In genomic region chr4:173168396-173169177, GRCh38 we compare ENCODE assay signal across 8 cellular contexts. TPM values are rescaled to one million over a fixed set of nuclear protein-coding genes. Genes with fewer than 3 reads are reported as not detected.
A peak's percentile ranks its signal among the peaks of the same experiment; 100 is the strongest.
DNase-seq lines count a peak whose midpoint lies in the region; TF ChIP-seq lines count a peak whose summit lies in the region.

A gene with protein sequence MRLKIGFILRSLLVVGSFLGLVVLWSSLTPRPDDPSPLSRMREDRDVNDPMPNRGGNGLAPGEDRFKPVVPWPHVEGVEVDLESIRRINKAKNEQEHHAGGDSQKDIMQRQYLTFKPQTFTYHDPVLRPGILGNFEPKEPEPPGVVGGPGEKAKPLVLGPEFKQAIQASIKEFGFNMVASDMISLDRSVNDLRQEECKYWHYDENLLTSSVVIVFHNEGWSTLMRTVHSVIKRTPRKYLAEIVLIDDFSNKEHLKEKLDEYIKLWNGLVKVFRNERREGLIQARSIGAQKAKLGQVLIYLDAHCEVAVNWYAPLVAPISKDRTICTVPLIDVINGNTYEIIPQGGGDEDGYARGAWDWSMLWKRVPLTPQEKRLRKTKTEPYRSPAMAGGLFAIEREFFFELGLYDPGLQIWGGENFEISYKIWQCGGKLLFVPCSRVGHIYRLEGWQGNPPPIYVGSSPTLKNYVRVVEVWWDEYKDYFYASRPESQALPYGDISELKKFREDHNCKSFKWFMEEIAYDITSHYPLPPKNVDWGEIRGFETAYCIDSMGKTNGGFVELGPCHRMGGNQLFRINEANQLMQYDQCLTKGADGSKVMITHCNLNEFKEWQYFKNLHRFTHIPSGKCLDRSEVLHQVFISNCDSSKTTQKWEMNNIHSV (plus strand): TSS chr4:173168811. CDS start chr4:173168836, 25 bp downstream.

- H3K4ac ChIP-seq in H9 (ENCODE audit: low read depth, low read length): no peak within 1 kb of the TSS; the same call in 1 of the 2 replicates

- H3K79me2 ChIP-seq in H9 (ENCODE audit: insufficient read depth, low read length) (peaks cover 30% of the 10 kb centered on the region), MM.1S (ENCODE audit: low read length) (peaks cover 37% of the 10 kb centered on the region), osteoblast (ENCODE audit: insufficient read depth, low read length) (peaks cover 36% of the 10 kb centered on the region)

- H3K4me3 ChIP-seq in MM.1S (ENCODE audit: low read length) (peak within 1 kb of the TSS; percentile 88), SK-N-MC (peak within 1 kb of the TSS; percentile 99), osteoblast (ENCODE audit: insufficient read depth, low read length) (peak within 1 kb of the TSS; percentile 82), tibial artery (peak within 1 kb of the TSS; percentile 72 to 93)

- peaks cover 40 to 42% of the 10 kb centered on the region in 2 experiments for H3K4me1 Mint-ChIP-seq in H9
- peaks cover 38% of the 10 kb centered on the region for H3K4me1 Mint-ChIP-seq in activated naive CD4-positive, alpha-beta T cell treated with anti-CD3 and anti-CD28 coated beads for 36 hours (ENCODE audit: low read depth)

- in situ Hi-C loops in G401 (cut with HindIII; ENCODE audit: low sequenced_read_pairs): no loop called here

- intact Hi-C loops in activated naive CD4-positive, alpha-beta T cell treated with anti-CD3 and anti-CD28 coated beads for 36 hours (cut with micrococcal nuclease): loop anchor here (1.0 to 5.0 kb wide), 6 partner anchors 9 to 1114 kb away; partner anchors contain the start of genes CEP44, FBXO8, HMGB2 and SAP30
- intact Hi-C loops in tibial artery (cut with DNase I; ENCODE audit: low total_unique reads): loop anchor here (10.0 kb wide), 1 partner anchor 154 kb away; no protein-coding TSS in a partner anchor

- H3K27me3 Mint-ChIP-seq in H9 (ENCODE audit: low read depth): no peaks in the 10 kb centered on the region; the same call in none of the 2 replicates
- H3K27me3 Mint-ChIP-seq in activated naive CD4-positive, alpha-beta T cell treated with anti-CD3 and anti-CD28 coated beads for 36 hours (ENCODE audit: low read depth): no peaks in the 10 kb centered on the region

- no peak within 1 kb of the TSS for H2AK5ac ChIP-seq in H9 (ENCODE audit: insufficient read length, low read length)

- H3K9me3 Mint-ChIP-seq in H9: peaks cover 0 to 4% of the 10 kb centered on the region in 2 experiments; a peak in 3 of 5 replicates
- H3K9me3 Mint-ChIP-seq in activated naive CD4-positive, alpha-beta T cell treated with anti-CD3 and anti-CD28 coated beads for 36 hours: no peaks in the 10 kb centered on the region

- no peak within 1 kb of the TSS for H4K91ac ChIP-seq in H9 (ENCODE audit: insufficient read length, low read depth, low read length)

- peaks cover 4% of the 10 kb centered on the region for H3K79me1 ChIP-seq in H9 (ENCODE audit: insufficient read depth, low read depth, low read length, poor library complexity, severe bottlenecking)

- H3K9me3 ChIP-seq in H9 (ENCODE audit: control insufficient read depth, low read depth, low read length): no peaks in the 10 kb centered on the region
- no peaks in the 10 kb centered on the region for H3K9me3 ChIP-seq in MM.1S (replicated peaks; ENCODE audit: insufficient read depth, low read length)
- H3K9me3 ChIP-seq in SK-N-MC (ENCODE audit: low read depth, low read length): no peaks in the 10 kb centered on the region
- no peaks in the 10 kb centered on the region for H3K9me3 ChIP-seq in osteoblast (ENCODE audit: low read depth, low read length)
- H3K9me3 ChIP-seq in tibial artery: no peaks in the 10 kb centered on the region

- H2AFZ ChIP-seq in H9 (ENCODE audit: low read length): peak within 1 kb of the TSS; percentile 53
- H2AFZ ChIP-seq in MM.1S (ENCODE audit: low read length): peak within 1 kb of the TSS; percentile 94
- H2AFZ ChIP-seq in osteoblast (ENCODE audit: low read length): peak within 1 kb of the TSS; percentile 93

- no peak within 1 kb of the TSS for H2BK12ac ChIP-seq in H9 (ENCODE audit: insufficient read length, low read depth, low read length)

- H3K4me2 ChIP-seq in H9 (ENCODE audit: insufficient read depth, insufficient read length, low read length) (peak within 1 kb of the TSS; percentile 89), MM.1S (ENCODE audit: low read depth, low read length) (peak within 1 kb of the TSS; percentile 94), osteoblast (ENCODE audit: insufficient read depth, low read length) (peak within 1 kb of the TSS; percentile 90)

- peaks cover 15 to 22% (median 18%) of the 10 kb centered on the region in 3 experiments for H3K36me3 Mint-ChIP-seq in H9 (ENCODE audit: insufficient read depth in 1 of 3, low read depth in 3 of 3)
- peaks cover 2% of the 10 kb centered on the region for H3K36me3 Mint-ChIP-seq in activated naive CD4-positive, alpha-beta T cell treated with anti-CD3 and anti-CD28 coated beads for 36 hours (ENCODE audit: low read depth)

- no CpG with 5 or more reads among the region's 64 CpGs for WGBS in H9 (ENCODE audit: extremely low coverage, insufficient read length, low lambda C conversion rate)

- no peaks in the 10 kb centered on the region for H3K27me3 ChIP-seq in H9 (ENCODE audit: insufficient read depth, low read length)
- H3K27me3 ChIP-seq in MM.1S (replicated peaks; ENCODE audit: insufficient read depth, low read length): no peaks in the 10 kb centered on the region
- H3K27me3 ChIP-seq in osteoblast (ENCODE audit: insufficient read depth, low read length): no peaks in the 10 kb centered on the region
- no peaks in the 10 kb centered on the region for H3K27me3 ChIP-seq in tibial artery

- no peaks in the 10 kb centered on the region for H4K20me1 ChIP-seq in H9 (ENCODE audit: control insufficient read depth, insufficient read depth, insufficient read length)
- no peaks in the 10 kb centered on the region for H4K20me1 ChIP-seq in MM.1S (ENCODE audit: insufficient read depth, low read length)
- peaks cover 11% of the 10 kb centered on the region for H4K20me1 ChIP-seq in osteoblast (ENCODE audit: insufficient read depth, low read length)

- H2BK20ac ChIP-seq in H9 (ENCODE audit: low read depth, low read length, poor library complexity, severe bottlenecking): no peak within 1 kb of the TSS

- peak within 1 kb of the TSS; percentile 91 for H3K14ac ChIP-seq in H9 (ENCODE audit: insufficient read depth, low read length)

- peak within 1 kb of the TSS; percentile 79 for H3K18ac ChIP-seq in H9 (ENCODE audit: insufficient read length, low read depth, low read length)

- no peak within 1 kb of the TSS for H3T11ph ChIP-seq in H9 (ENCODE audit: low read length)

- peak within 1 kb of the TSS; percentile 71 for H3K27ac ChIP-seq in H9 (ENCODE audit: insufficient read length, low read depth, low read length)
- peak within 1 kb of the TSS; percentile 64; the same call in 1 of the 2 replicates for H3K27ac ChIP-seq in MM.1S (ENCODE audit: low read length)
- peak within 1 kb of the TSS; percentile 74 for H3K27ac ChIP-seq in SK-N-MC
- H3K27ac ChIP-seq in osteoblast (ENCODE audit: low read depth, low read length): peak within 1 kb of the TSS; percentile 57
- peak within 1 kb of the TSS; percentile 85 to 94 for H3K27ac ChIP-seq in tibial artery

- H2BK15ac ChIP-seq in H9 (ENCODE audit: low read depth, low read length): no peak within 1 kb of the TSS; the same call in 1 of the 2 replicates

- H3K23me2 ChIP-seq in H9 (ENCODE audit: insufficient read length, low read depth, low read length, poor library complexity, severe bottlenecking): peaks cover 12% of the 10 kb centered on the region

- H3K56ac ChIP-seq in H9 (ENCODE audit: insufficient read length, low read depth, low read length): no peak within 1 kb of the TSS

- H3K27ac Mint-ChIP-seq in H9: peak within 1 kb of the TSS; percentile 95 to 98 (median 98)
- peak within 1 kb of the TSS; percentile 83 for H3K27ac Mint-ChIP-seq in activated naive CD4-positive, alpha-beta T cell treated with anti-CD3 and anti-CD28 coated beads for 36 hours

- no peak for TF ChIP-seq CTCF in H9 (conservative IDR thresholded peaks at IDR 0.05)
- TF ChIP-seq CTCF in MM.1S (IDR thresholded peaks at IDR 0.05; ENCODE audit: low read length): no peak
- no peak for TF ChIP-seq CTCF in osteoblast (IDR thresholded peaks at IDR 0.05; ENCODE audit: extremely low read depth, low read depth, low read length)
- TF ChIP-seq CTCF in tibial artery (IDR thresholded peaks at IDR 0.05): no peak

- no peak within 1 kb of the TSS for H4K5ac ChIP-seq in H9 (ENCODE audit: insufficient read length, low read depth, low read length)

- H3K9ac ChIP-seq in H9 (ENCODE audit: extremely low read depth, insufficient read length, low read length) (peak within 1 kb of the TSS; percentile 85), MM.1S (ENCODE audit: low read length) (peak within 1 kb of the TSS; percentile 67), SK-N-MC (ENCODE audit: insufficient read length) (peak within 1 kb of the TSS; percentile 79)

- no peaks in the 10 kb centered on the region for H3K36me3 ChIP-seq in MM.1S (replicated peaks; ENCODE audit: insufficient read depth, low read length)
- no peaks in the 10 kb centered on the region for H3K36me3 ChIP-seq in SK-N-MC (ENCODE audit: insufficient read depth, low read length)
- H3K36me3 ChIP-seq in osteoblast (ENCODE audit: insufficient read depth, low read length): peaks cover 3% of the 10 kb centered on the region
- no peaks in the 10 kb centered on the region for H3K36me3 ChIP-seq in tibial artery

- no peak within 1 kb of the TSS for H3K23ac ChIP-seq in H9 (ENCODE audit: insufficient read length, low read depth, low read length)

- H2BK120ac ChIP-seq in H9 (ENCODE audit: low read depth, low read length, poor library complexity, severe bottlenecking): peak within 1 kb of the TSS; percentile 40

- H4K8ac ChIP-seq in H9 (replicated peaks; ENCODE audit: insufficient read length, low read depth, low read length): no peak within 1 kb of the TSS

- H3K4me3 Mint-ChIP-seq in H9: peak within 1 kb of the TSS; percentile 92 to 94
- H3K4me3 Mint-ChIP-seq in activated naive CD4-positive, alpha-beta T cell treated with anti-CD3 and anti-CD28 coated beads for 36 hours: peak within 1 kb of the TSS; percentile 94

- peaks cover 15% of the 10 kb centered on the region for H3K4me1 ChIP-seq in H9 (ENCODE audit: insufficient read depth, low read length)
- peaks cover 15% of the 10 kb centered on the region for H3K4me1 ChIP-seq in MM.1S (ENCODE audit: low read length)
- peaks cover 18% of the 10 kb centered on the region for H3K4me1 ChIP-seq in osteoblast (ENCODE audit: insufficient read depth, low read length)
- H3K4me1 ChIP-seq in tibial artery: peaks cover 0 to 23% (median 12%) of the 10 kb centered on the region in 4 donors

- H3F3A ChIP-seq in MM.1S (ENCODE audit: insufficient read depth, low read length): 0 out of 2 replicates have a peak, but pooled peaks cover 11% of the 10 kb centered on the region

- DNase-seq in G401 (ENCODE audit: low spot score) (peak; percentile 83), H9 (peak; percentile 88), MM.1S (peak; percentile 58), SK-N-MC (ENCODE audit: low read depth, low spot score) (no peak), glomerular endothelial cell (ENCODE audit: extremely low read depth, low read depth, low spot score) (no peak), osteoblast (ENCODE audit: insufficient read length, low spot score, missing footprints) (peak; percentile 95), tibial artery (peak; percentile 67 to 79)
- peak; percentile 70 for DNase-seq in activated naive CD4-positive, alpha-beta T cell treated with anti-CD3 and anti-CD28 coated beads for 36 hours

- H3K9me2 ChIP-seq in MM.1S (replicated peaks; ENCODE audit: insufficient read depth, low read length): no peaks in the 10 kb centered on the region

- CTCF ChIA-PET in activated naive CD4-positive, alpha-beta T cell treated with anti-CD3 and anti-CD28 coated beads for 36 hours (lab: Charles Lee): interaction anchor here (1.1 to 1.5 kb wide), 7 partner anchors 8 to 155 kb away, joined by 3 to 11 read pairs (median 3); no protein-coding TSS in a partner anchor

- H2BK5ac ChIP-seq in H9 (ENCODE audit: insufficient read length, low read length): peak within 1 kb of the TSS; percentile 27

RNA-seq across cellular contexts. Expression of the gene that starts here (rescaled TPM):
- 12.4 and 22.1 TPM in 2 replicates for total RNA-seq in G401 (2014; rRNA removed; shearing (Covaris generic))
- 55.3 and 57.3 TPM in 2 replicates for total RNA-seq in H9 (2021)
- 10 to 100 TPM in 1 of 2 experiments, 1 to 10 TPM in 1; 8.5 to 11.1 TPM for total RNA-seq in activated naive CD4-positive, alpha-beta T cell treated with anti-CD3 and anti-CD28 coated beads for 36 hours
- 63.8 and 66.0 TPM in 2 replicates for total RNA-seq in glomerular endothelial cell
- total RNA-seq in osteoblast: 18.8 and 22.7 TPM in 2 replicates

Comparison
In these comparisons a context has a peak if more than half of its experiments do, and no peak if none do; other contexts are left out.
1. DNase-seq: peak in G401 (single experiment), H9 (single experiment), MM.1S (single experiment), activated naive CD4-positive, alpha-beta T cell treated with anti-CD3 and anti-CD28 coated beads for 36 hours (single experiment), osteoblast (single experiment) and tibial artery (2 of 2); none in SK-N-MC (single experiment) and glomerular endothelial cell (single experiment).
2. Peak in every context shown above with its lines, with median percentiles within 50 percentile points of each other: H2AFZ ChIP-seq, H3K27ac ChIP-seq, H3K4me2 ChIP-seq, H3K9ac ChIP-seq and H3K4me3 ChIP-seq.